8 cellular contexts compared by ENCODE assay signal in genomic region chr18:31497711-31498449, GRCh38. TPM values are rescaled to one million over a fixed set of nuclear protein-coding genes. Genes with fewer than 3 reads are reported as not detected.
A peak's percentile ranks its signal among the peaks of the same experiment; 100 is the strongest.
DNase-seq lines count a peak whose midpoint lies in the region; ATAC-seq, FAIRE-seq and TF ChIP-seq lines count a peak whose summit lies in the region.

Gene DSG2 (plus strand): TSS chr18:31498177. CDS start chr18:31498252, 75 bp downstream.

- H3K27ac ChIP-seq in endothelial cell of umbilical vein (ENCODE audit: insufficient read depth, low read depth, low read length): no peak within 1 kb of the TSS

- H3K9me1 ChIP-seq in endothelial cell of umbilical vein (replicated peaks; ENCODE audit: control insufficient read depth, extremely low read depth, insufficient read depth, low read length): no peaks in the 10 kb centered on the region

- no TSS peak for BruUV-seq in endothelial cell of umbilical vein (replicated peaks; lab: Mats Ljungman, UMichigan)

- ATAC-seq in GM21360 (IDR thresholded peaks at IDR 0.05; ENCODE audit: unreplicated experiment): peak; percentile 51

- no peaks in the 10 kb centered on the region for H3K79me2 ChIP-seq in endothelial cell of umbilical vein (ENCODE audit: control insufficient read depth, insufficient read depth, low read length)

- H3K36me3 Mint-ChIP-seq in T-helper 2 cell treated with Interferon-gamma antibody and Interleukin-4, amounts not matched to agents 5 μg/mL and 100 μg/mL, for 36 hours (ENCODE audit: low read depth): no peaks in the 10 kb centered on the region
- peaks cover 7% of the 10 kb centered on the region for H3K36me3 Mint-ChIP-seq in type B pancreatic cell

- no peak for TF ChIP-seq CTCF in endothelial cell of umbilical vein (IDR thresholded peaks at IDR 0.05; ENCODE audit: extremely low read depth in 1 of 2, insufficient read depth in 1 of 2, low read depth in 1 of 2, low read length in 2 of 2)
- no peak for TF ChIP-seq CTCF in type B pancreatic cell (conservative IDR thresholded peaks at IDR 0.05)

- H3K27me3 ChIP-seq in endothelial cell of umbilical vein (ENCODE audit: control insufficient read depth in 2 of 2, insufficient read depth in 2 of 2, low read length in 2 of 2): peaks cover 17 to 31% of the 10 kb centered on the region in 2 experiments

- POLR2A ChIA-PET in endothelial cell of umbilical vein (lab: Charles Lee): no interaction called here

- peak within 1 kb of the TSS; percentile 63 for H2AFZ ChIP-seq in endothelial cell of umbilical vein (ENCODE audit: low read depth, low read length)

- no peaks in the 10 kb centered on the region for H3K36me3 ChIP-seq in endothelial cell of umbilical vein (ENCODE audit: control insufficient read depth in 2 of 2, extremely low read depth in 1 of 2, insufficient read depth in 2 of 2, low read length in 2 of 2)

- H3K9ac ChIP-seq in endothelial cell of umbilical vein (replicated peaks; ENCODE audit: extremely low read depth, insufficient read depth, low read length): no peak within 1 kb of the TSS

- H3K9me3 ChIP-seq in endothelial cell of umbilical vein (replicated peaks; ENCODE audit: control insufficient read depth, insufficient read depth, low read length): no peaks in the 10 kb centered on the region

- intact Hi-C loops in endothelial cell of umbilical vein (cut with micrococcal nuclease): no loop called here

- no peak within 1 kb of the TSS for H3K27ac Mint-ChIP-seq in T-helper 2 cell treated with Interferon-gamma antibody and Interleukin-4, amounts not matched to agents 5 μg/mL and 100 μg/mL, for 36 hours
- peak within 1 kb of the TSS; percentile 93 for H3K27ac Mint-ChIP-seq in type B pancreatic cell

- H4K20me1 ChIP-seq in endothelial cell of umbilical vein (replicated peaks; ENCODE audit: control insufficient read depth, extremely low read depth, insufficient read depth, low read length): no peaks in the 10 kb centered on the region

- FAIRE-seq in endothelial cell of umbilical vein (lab: Jason Lieb, UNC): no peak

- peak within 1 kb of the TSS; percentile 30 for H3K4me2 ChIP-seq in endothelial cell of umbilical vein (ENCODE audit: insufficient read depth, low read length)

- DNase-seq in Daoy (ENCODE audit: low read depth) (peak; percentile 71), HK-2 (ENCODE audit: unreplicated experiment) (peak; percentile 64), endothelial cell of umbilical vein (ENCODE audit: low read depth, low spot score) (no peak), mucosa of gallbladder (ENCODE audit: low spot score) (peak; percentile 72), type B pancreatic cell (ENCODE audit: extremely low spot score, unreplicated experiment) (peak; percentile 84), putamen (ENCODE audit: low spot score) (no peak)
- peak; percentile 14 for DNase-seq in T-helper 2 cell treated with Interferon-gamma antibody and Interleukin-4, amounts not matched to agents 5 μg/mL and 100 μg/mL, for 36 hours (ENCODE audit: low spot score)

- CTCF ChIA-PET in endothelial cell of umbilical vein (lab: Charles Lee): no interaction called here

- H3K4me3 ChIP-seq in endothelial cell of umbilical vein (replicated peaks in 1 of 3; ENCODE audit: insufficient read depth in 1 of 3, low read depth in 1 of 3, low read length in 3 of 3): peak within 1 kb of the TSS in 1 of 3 experiments; percentile 12

- H3K27me3 Mint-ChIP-seq in T-helper 2 cell treated with Interferon-gamma antibody and Interleukin-4, amounts not matched to agents 5 μg/mL and 100 μg/mL, for 36 hours (ENCODE audit: low read depth): peaks cover 39% of the 10 kb centered on the region
- H3K27me3 Mint-ChIP-seq in type B pancreatic cell: no peaks in the 10 kb centered on the region

- H3K9me3 Mint-ChIP-seq in T-helper 2 cell treated with Interferon-gamma antibody and Interleukin-4, amounts not matched to agents 5 μg/mL and 100 μg/mL, for 36 hours: no peaks in the 10 kb centered on the region
- no peaks in the 10 kb centered on the region for H3K9me3 Mint-ChIP-seq in type B pancreatic cell

- H3K4me1 Mint-ChIP-seq in T-helper 2 cell treated with Interferon-gamma antibody and Interleukin-4, amounts not matched to agents 5 μg/mL and 100 μg/mL, for 36 hours (ENCODE audit: low read depth): peaks cover 5% of the 10 kb centered on the region
- peaks cover 13% of the 10 kb centered on the region for H3K4me1 Mint-ChIP-seq in type B pancreatic cell (ENCODE audit: unreplicated experiment)

- H3K4me1 ChIP-seq in endothelial cell of umbilical vein (ENCODE audit: control insufficient read depth, extremely low read depth, insufficient read depth, low read length): no peaks in the 10 kb centered on the region

- no peak for TF ChIP-seq POLR2A in endothelial cell of umbilical vein (IDR thresholded peaks at IDR 0.05; ENCODE audit: low read depth, low read length)

- H3K4me3 Mint-ChIP-seq in T-helper 2 cell treated with Interferon-gamma antibody and Interleukin-4, amounts not matched to agents 5 μg/mL and 100 μg/mL, for 36 hours: peak within 1 kb of the TSS; percentile 80
- peak within 1 kb of the TSS; percentile 95 for H3K4me3 Mint-ChIP-seq in type B pancreatic cell

- dilution Hi-C loops in endothelial cell of umbilical vein (cut with MboI; ENCODE audit: extremely low pct_ligation_motif_present, low sequenced_read_pairs): no loop called here

TF ChIP-seq in endothelial cell of umbilical vein, 7 proteins besides CTCF, POLR2A, EP300 and RAD21:
- no peak for TF ChIP-seq POLR2AphosphoS5 (IDR thresholded peaks at IDR 0.05; ENCODE audit: insufficient read depth, low read depth, low read length)
- peak; percentile 83 for TF ChIP-seq EZH2 (IDR thresholded peaks at IDR 0.05; ENCODE audit: borderline replicate concordance, low read depth, low read length, severe bottlenecking)
- no peak for TF ChIP-seq MYC (IDR thresholded peaks at IDR 0.05; ENCODE audit: low read depth, low read length)
- no peak for TF ChIP-seq FOS (IDR thresholded peaks at IDR 0.05; ENCODE audit: borderline replicate concordance, insufficient read depth, low read length)
- no peak for TF ChIP-seq MAX (IDR thresholded peaks at IDR 0.05; ENCODE audit: insufficient read depth, insufficient read length)
- no peak for TF ChIP-seq JUN (IDR thresholded peaks at IDR 0.05; ENCODE audit: borderline replicate concordance, insufficient read depth, insufficient read length, low read depth)
- no peak for TF ChIP-seq GATA2 (IDR thresholded peaks at IDR 0.05; ENCODE audit: insufficient read depth, insufficient read length, low read depth, low read length)

RNA-seq across cellular contexts. Expression of gene DSG2, which starts in this region (rescaled TPM):
- total RNA-seq in Daoy (2014; rRNA removed; shearing (Covaris generic)): 22.2 and 22.3 TPM in 2 replicates
- 0.04 TPM in 1 of 2 replicates, not detected in the other for total RNA-seq in endothelial cell of umbilical vein
- 0.04 TPM in 1 of 2 replicates, not detected in the other for polyA plus RNA-seq in endothelial cell of umbilical vein
- not detected in 2 replicates for polyA plus RNA-seq in endothelial cell of umbilical vein (2011; cell fraction: cytosol; rRNA removed)
- not detected in 2 replicates for polyA plus RNA-seq in endothelial cell of umbilical vein (2011; cell fraction: nucleus; rRNA removed)
- polyA plus RNA-seq in endothelial cell of umbilical vein (2012): 0.03 TPM in 1 of 2 replicates, not detected in the other
- polyA minus RNA-seq in endothelial cell of umbilical vein: 0.39 and 0.98 TPM in 2 replicates
- polyA minus RNA-seq in endothelial cell of umbilical vein (2011; cell fraction: cytosol; rRNA and poly(A)+ RNA removed): 26.2 TPM
- 0.05 TPM in 1 of 2 replicates, not detected in the other for polyA minus RNA-seq in endothelial cell of umbilical vein (2011; cell fraction: nucleus; rRNA and poly(A)+ RNA removed)
- 103 TPM for total RNA-seq in mucosa of gallbladder
- total RNA-seq in type B pancreatic cell (ENCODE audit: low replicate concordance): 117 and 272 TPM in 2 replicates

Comparison
In these comparisons a context has a peak if more than half of its experiments do, and no peak if none do; other contexts are left out.
1. RNA of gene DSG2 (total RNA-seq): 117 to 272 TPM in type B pancreatic cell, 103 TPM in mucosa of gallbladder (single experiment) and 22.2 to 22.3 TPM in Daoy; 0.04 TPM in endothelial cell of umbilical vein; every median in the first group is over 10 times any median in the second.
2. DNase-seq: peak in Daoy (single experiment), HK-2 (single experiment), T-helper 2 cell treated with Interferon-gamma antibody and Interleukin-4, amounts not matched to agents 5 μg/mL and 100 μg/mL, for 36 hours (single experiment), mucosa of gallbladder (single experiment) and type B pancreatic cell (single experiment); none in endothelial cell of umbilical vein (single experiment) and putamen (single experiment).